ENCODE assay signal across 1 cellular context in genomic region chr4:13368262-13368661, GRCh38.
A peak's percentile ranks its signal among the peaks of the same experiment; 100 is the strongest.
TF ChIP-seq lines count a peak whose summit lies in the region.

No MANE protein-coding gene starts in this region.

TF ChIP-seq in K562, 482 proteins besides CTCF, POLR2A, EP300 and RAD21 (continued from another document and continues in another):
- no peak for TF ChIP-seq HOXB6 (CRISPR knock-in tag; IDR thresholded peaks at IDR 0.05; ENCODE audit: borderline replicate concordance)
- TF ChIP-seq POLR2AphosphoS5 (IDR thresholded peaks at IDR 0.05; ENCODE audit: control insufficient read depth, insufficient read depth, low read depth, low read length) = peak; percentile 51; the same call in 1 of the 2 replicates
- peak; percentile 29; the same call in 1 of the 2 replicates for TF ChIP-seq VEZF1 (CRISPR knock-in tag; IDR thresholded peaks at IDR 0.05)
- TF ChIP-seq, protein P1, sequence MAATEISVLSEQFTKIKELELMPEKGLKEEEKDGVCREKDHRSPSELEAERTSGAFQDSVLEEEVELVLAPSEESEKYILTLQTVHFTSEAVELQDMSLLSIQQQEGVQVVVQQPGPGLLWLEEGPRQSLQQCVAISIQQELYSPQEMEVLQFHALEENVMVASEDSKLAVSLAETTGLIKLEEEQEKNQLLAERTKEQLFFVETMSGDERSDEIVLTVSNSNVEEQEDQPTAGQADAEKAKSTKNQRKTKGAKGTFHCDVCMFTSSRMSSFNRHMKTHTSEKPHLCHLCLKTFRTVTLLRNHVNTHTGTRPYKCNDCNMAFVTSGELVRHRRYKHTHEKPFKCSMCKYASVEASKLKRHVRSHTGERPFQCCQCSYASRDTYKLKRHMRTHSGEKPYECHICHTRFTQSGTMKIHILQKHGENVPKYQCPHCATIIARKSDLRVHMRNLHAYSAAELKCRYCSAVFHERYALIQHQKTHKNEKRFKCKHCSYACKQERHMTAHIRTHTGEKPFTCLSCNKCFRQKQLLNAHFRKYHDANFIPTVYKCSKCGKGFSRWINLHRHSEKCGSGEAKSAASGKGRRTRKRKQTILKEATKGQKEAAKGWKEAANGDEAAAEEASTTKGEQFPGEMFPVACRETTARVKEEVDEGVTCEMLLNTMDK (IDR thresholded peaks at IDR 0.05; ENCODE audit: borderline replicate concordance, insufficient read depth, low read depth, low read length, poor library complexity, severe bottlenecking) = no peak
- TF ChIP-seq PRPF4 (IDR thresholded peaks at IDR 0.05; ENCODE audit: insufficient read depth, low read depth, low read length, poor library complexity, severe bottlenecking) = no peak
- peak; percentile 84; the same call in 1 of the 2 replicates for TF ChIP-seq FOXM1 (IDR thresholded peaks at IDR 0.05; ENCODE audit: low read depth)
- TF ChIP-seq FOXM1 (CRISPR knock-in tag; IDR thresholded peaks at IDR 0.05; ENCODE audit: low read depth) = no peak
- TF ChIP-seq MAFK (IDR thresholded peaks at IDR 0.05; ENCODE audit: low read length) = peak; percentile 69
- TF ChIP-seq RUNX1 (IDR thresholded peaks at IDR 0.05; ENCODE audit: low read depth) = no peak
- TF ChIP-seq SMARCE1 (IDR thresholded peaks at IDR 0.05) = peak; percentile 88
- TF ChIP-seq CTBP1 (IDR thresholded peaks at IDR 0.05; ENCODE audit: borderline replicate concordance) = peak; percentile 64; the same call in 1 of the 2 replicates
- TF ChIP-seq MYC (IDR thresholded peaks at IDR 0.05; ENCODE audit: low read depth, low read length) = peak; percentile 59; the same call in 1 of the 2 replicates
- no peak for TF ChIP-seq MYC (CRISPR knock-in tag; IDR thresholded peaks at IDR 0.05; ENCODE audit: borderline replicate concordance, low read depth)
- TF ChIP-seq HDAC2 (IDR thresholded peaks at IDR 0.05) = peak; percentile 66; the same call in 1 of the 2 replicates
- TF ChIP-seq CXXC5 (CRISPR knock-in tag; IDR thresholded peaks at IDR 0.05) = peak; percentile 57
- peak; percentile 77 for TF ChIP-seq EHMT2 (IDR thresholded peaks at IDR 0.05)
- peak; percentile 66; the same call in 1 of the 2 replicates for TF ChIP-seq GATAD2B (IDR thresholded peaks at IDR 0.05; ENCODE audit: borderline replicate concordance)
- TF ChIP-seq FOSL1 (tag; conservative IDR thresholded peaks at IDR 0.05) = peak; percentile 22; the same call in 1 of the 2 replicates
- peak; percentile 87 for TF ChIP-seq RNF2 (IDR thresholded peaks at IDR 0.05)
- TF ChIP-seq MXI1 (IDR thresholded peaks at IDR 0.05; ENCODE audit: low read depth, low read length) = no peak
- peak; percentile 61 for TF ChIP-seq TEAD4 (IDR thresholded peaks at IDR 0.05; ENCODE audit: low read length)
- TF ChIP-seq TEAD4 (CRISPR knock-in tag; IDR thresholded peaks at IDR 0.05; ENCODE audit: borderline replicate concordance) = no peak
- TF ChIP-seq CEBPG (CRISPR knock-in tag; IDR thresholded peaks at IDR 0.05) = peak; percentile 92
- TF ChIP-seq CEBPG (tag; conservative IDR thresholded peaks at IDR 0.05 in 1 of 2, IDR thresholded peaks at IDR 0.05 in 1 of 2) = peak; percentile 93 to 98
- no peak for TF ChIP-seq RFX7 (CRISPR knock-in tag; IDR thresholded peaks at IDR 0.05)
- TF ChIP-seq, protein P2, sequence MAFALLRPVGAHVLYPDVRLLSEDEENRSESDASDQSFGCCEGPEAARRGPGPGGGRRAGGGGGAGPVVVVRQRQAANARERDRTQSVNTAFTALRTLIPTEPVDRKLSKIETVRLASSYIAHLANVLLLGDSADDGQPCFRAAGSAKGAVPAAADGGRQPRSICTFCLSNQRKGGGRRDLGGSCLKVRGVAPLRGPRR (CRISPR knock-in tag; IDR thresholded peaks at IDR 0.05) = no peak
- TF ChIP-seq PTTG1 (tag; IDR thresholded peaks at IDR 0.05; ENCODE audit: low read depth) = 0 out of 2 replicates have a peak, but pooled peaks have one; percentile 20
- TF ChIP-seq ZEB2 (IDR thresholded peaks at IDR 0.05) = peak; percentile 50
- no peak for TF ChIP-seq PREB (CRISPR knock-in tag; IDR thresholded peaks at IDR 0.05)
- TF ChIP-seq MLLT1 (IDR thresholded peaks at IDR 0.05) = 0 out of 4 replicates have a peak, but pooled peaks of 1 of the 2 experiments have one; percentile 33
- peak; percentile 50 for TF ChIP-seq RBFOX2 (IDR thresholded peaks at IDR 0.05; ENCODE audit: low read depth, low read length)
- TF ChIP-seq, protein P3, sequence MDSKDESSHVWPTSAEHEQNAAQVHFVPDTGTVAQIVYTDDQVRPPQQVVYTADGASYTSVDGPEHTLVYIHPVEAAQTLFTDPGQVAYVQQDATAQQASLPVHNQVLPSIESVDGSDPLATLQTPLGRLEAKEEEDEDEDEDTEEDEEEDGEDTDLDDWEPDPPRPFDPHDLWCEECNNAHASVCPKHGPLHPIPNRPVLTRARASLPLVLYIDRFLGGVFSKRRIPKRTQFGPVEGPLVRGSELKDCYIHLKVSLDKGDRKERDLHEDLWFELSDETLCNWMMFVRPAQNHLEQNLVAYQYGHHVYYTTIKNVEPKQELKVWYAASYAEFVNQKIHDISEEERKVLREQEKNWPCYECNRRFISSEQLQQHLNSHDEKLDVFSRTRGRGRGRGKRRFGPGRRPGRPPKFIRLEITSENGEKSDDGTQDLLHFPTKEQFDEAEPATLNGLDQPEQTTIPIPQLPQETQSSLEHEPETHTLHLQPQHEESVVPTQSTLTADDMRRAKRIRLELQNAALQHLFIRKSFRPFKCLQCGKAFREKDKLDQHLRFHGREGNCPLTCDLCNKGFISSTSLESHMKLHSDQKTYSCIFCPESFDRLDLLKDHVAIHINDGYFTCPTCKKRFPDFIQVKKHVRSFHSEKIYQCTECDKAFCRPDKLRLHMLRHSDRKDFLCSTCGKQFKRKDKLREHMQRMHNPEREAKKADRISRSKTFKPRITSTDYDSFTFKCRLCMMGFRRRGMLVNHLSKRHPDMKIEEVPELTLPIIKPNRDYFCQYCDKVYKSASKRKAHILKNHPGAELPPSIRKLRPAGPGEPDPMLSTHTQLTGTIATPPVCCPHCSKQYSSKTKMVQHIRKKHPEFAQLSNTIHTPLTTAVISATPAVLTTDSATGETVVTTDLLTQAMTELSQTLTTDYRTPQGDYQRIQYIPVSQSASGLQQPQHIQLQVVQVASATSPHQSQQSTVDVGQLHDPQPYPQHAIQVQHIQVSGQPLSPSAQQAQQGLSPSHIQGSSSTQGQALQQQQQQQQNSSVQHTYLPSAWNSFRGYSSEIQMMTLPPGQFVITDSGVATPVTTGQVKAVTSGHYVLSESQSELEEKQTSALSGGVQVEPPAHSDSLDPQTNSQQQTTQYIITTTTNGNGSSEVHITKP (IDR thresholded peaks at IDR 0.05; ENCODE audit: partially characterized antibody) = peak; percentile 13
- TF ChIP-seq MAFF (IDR thresholded peaks at IDR 0.05; ENCODE audit: low read length) = peak; percentile 65; the same call in 1 of the 2 replicates
- TF ChIP-seq MAFG (tag; conservative IDR thresholded peaks at IDR 0.05) = peak; percentile 87
- no peak for TF ChIP-seq SMAD3 (CRISPR knock-in tag; conservative IDR thresholded peaks at IDR 0.05)
- peak; percentile 74; the same call in 1 of the 2 replicates for TF ChIP-seq NCOA1 (IDR thresholded peaks at IDR 0.05; ENCODE audit: low read depth)
- peak; percentile 78 for TF ChIP-seq CHAMP1 (IDR thresholded peaks at IDR 0.05)
- TF ChIP-seq ZNF184 (CRISPR knock-in tag; IDR thresholded peaks at IDR 0.05) = no peak
- TF ChIP-seq GATAD2A (IDR thresholded peaks at IDR 0.05) = peak; percentile 90
- TF ChIP-seq, protein P4, sequence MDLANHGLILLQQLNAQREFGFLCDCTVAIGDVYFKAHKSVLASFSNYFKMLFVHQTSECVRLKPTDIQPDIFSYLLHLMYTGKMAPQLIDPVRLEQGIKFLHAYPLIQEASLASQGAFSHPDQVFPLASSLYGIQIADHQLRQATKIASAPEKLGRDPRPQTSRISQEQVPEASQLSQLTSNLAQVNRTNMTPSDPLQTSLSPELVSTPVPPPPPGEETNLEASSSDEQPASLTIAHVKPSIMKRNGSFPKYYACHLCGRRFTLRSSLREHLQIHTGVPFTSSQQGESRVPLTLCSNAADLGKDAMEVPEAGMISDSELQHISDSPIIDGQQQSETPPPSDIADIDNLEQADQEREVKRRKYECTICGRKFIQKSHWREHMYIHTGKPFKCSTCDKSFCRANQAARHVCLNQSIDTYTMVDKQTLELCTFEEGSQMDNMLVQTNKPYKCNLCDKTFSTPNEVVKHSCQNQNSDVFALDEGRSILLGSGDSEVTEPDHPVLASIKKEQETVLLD (IDR thresholded peaks at IDR 0.05) = peak; percentile 44; the same call in 1 of the 2 replicates
- TF ChIP-seq, protein P5, sequence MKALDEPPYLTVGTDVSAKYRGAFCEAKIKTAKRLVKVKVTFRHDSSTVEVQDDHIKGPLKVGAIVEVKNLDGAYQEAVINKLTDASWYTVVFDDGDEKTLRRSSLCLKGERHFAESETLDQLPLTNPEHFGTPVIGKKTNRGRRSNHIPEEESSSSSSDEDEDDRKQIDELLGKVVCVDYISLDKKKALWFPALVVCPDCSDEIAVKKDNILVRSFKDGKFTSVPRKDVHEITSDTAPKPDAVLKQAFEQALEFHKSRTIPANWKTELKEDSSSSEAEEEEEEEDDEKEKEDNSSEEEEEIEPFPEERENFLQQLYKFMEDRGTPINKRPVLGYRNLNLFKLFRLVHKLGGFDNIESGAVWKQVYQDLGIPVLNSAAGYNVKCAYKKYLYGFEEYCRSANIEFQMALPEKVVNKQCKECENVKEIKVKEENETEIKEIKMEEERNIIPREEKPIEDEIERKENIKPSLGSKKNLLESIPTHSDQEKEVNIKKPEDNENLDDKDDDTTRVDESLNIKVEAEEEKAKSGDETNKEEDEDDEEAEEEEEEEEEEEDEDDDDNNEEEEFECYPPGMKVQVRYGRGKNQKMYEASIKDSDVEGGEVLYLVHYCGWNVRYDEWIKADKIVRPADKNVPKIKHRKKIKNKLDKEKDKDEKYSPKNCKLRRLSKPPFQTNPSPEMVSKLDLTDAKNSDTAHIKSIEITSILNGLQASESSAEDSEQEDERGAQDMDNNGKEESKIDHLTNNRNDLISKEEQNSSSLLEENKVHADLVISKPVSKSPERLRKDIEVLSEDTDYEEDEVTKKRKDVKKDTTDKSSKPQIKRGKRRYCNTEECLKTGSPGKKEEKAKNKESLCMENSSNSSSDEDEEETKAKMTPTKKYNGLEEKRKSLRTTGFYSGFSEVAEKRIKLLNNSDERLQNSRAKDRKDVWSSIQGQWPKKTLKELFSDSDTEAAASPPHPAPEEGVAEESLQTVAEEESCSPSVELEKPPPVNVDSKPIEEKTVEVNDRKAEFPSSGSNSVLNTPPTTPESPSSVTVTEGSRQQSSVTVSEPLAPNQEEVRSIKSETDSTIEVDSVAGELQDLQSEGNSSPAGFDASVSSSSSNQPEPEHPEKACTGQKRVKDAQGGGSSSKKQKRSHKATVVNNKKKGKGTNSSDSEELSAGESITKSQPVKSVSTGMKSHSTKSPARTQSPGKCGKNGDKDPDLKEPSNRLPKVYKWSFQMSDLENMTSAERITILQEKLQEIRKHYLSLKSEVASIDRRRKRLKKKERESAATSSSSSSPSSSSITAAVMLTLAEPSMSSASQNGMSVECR (CRISPR knock-in tag; IDR thresholded peaks at IDR 0.05) = no peak
- TF ChIP-seq, protein P6, sequence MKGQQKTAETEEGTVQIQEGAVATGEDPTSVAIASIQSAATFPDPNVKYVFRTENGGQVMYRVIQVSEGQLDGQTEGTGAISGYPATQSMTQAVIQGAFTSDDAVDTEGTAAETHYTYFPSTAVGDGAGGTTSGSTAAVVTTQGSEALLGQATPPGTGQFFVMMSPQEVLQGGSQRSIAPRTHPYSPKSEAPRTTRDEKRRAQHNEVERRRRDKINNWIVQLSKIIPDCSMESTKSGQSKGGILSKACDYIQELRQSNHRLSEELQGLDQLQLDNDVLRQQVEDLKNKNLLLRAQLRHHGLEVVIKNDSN (CRISPR knock-in tag; IDR thresholded peaks at IDR 0.05) = no peak
